9 cellular contexts compared by ENCODE assay signal in the genomic region with DNA sequence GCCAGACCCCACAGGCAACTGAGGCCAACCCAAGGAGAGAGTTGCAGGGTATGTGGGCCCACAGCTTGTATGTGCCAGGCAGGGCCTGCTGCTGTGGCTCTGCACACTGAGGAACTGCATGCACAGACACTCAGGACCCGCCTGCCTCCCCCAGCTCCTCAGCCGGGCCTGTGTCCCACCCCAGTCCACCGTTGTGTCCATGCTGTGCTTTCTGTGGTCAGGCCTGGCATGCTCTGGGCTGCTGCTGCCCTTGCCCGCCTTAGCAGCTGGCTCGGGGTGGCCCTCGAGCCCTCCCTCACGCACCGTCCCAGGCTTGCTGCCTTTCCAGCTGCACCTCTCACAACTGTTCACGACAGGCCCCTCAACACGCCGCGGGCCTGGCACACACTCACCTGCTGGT. TPM values are rescaled to one million over a fixed set of nuclear protein-coding genes. Genes with fewer than 3 reads are reported as not detected.
DNase-seq lines count a peak whose midpoint lies in the region; ATAC-seq, FAIRE-seq and TF ChIP-seq lines count a peak whose summit lies in the region.
"Had no signal": no experiment of that assay in that cellular context is flagged by ENCODE, and none has a peak within 500 bp of the region (broad histone marks: within the 10 kb centered on the region; RNA-seq: fewer than 3 reads in every experiment).

No MANE protein-coding gene starts in this region.

- TF ChIP-seq POLR2A in gastroesophageal sphincter (IDR thresholded peaks at IDR 0.05) (no peak), spleen (IDR thresholded peaks at IDR 0.05) (no peak)

- peak overlapping the region; percentile 98 to 99 for H3K27ac Mint-ChIP-seq in T-cell

- H3K27me3 ChIP-seq in H7 (ENCODE audit: control insufficient read depth, insufficient read depth, low read length) (no peaks in the 10 kb centered on the region; the same call in 1 of the 2 replicates), gastroesophageal sphincter (no peaks in the 10 kb centered on the region), spleen (replicated peaks in 1 of 7) (no peaks in the 10 kb centered on the region), small intestine (ENCODE audit: control insufficient read depth in 2 of 2, insufficient read depth in 2 of 2, low read length in 2 of 2) (no peaks in the 10 kb centered on the region)

- H3K4me3 Mint-ChIP-seq in T-cell: peak overlapping the region; percentile 22 to 96 (median 78)

- H3K27me3 Mint-ChIP-seq in T-cell: no peaks in the 10 kb centered on the region

- FAIRE-seq in small intestine (lab: Jason Lieb, UNC): no peak

- H3K27ac ChIP-seq in gastroesophageal sphincter: peak overlapping the region; percentile 73 to 99 (median 89)
- H3K27ac ChIP-seq in spleen: peak overlapping the region; percentile 84 to 97 (median 94)
- peak overlapping the region in 1 of 2 donors; percentile 51 for H3K27ac ChIP-seq in small intestine (ENCODE audit: low read depth in 1 of 2, low read length in 1 of 2)

- WGBS in gastroesophageal sphincter (ENCODE audit: low coverage in 1 of 2), 2 donors: 81% methylated on average over 6 of the region's 12 CpGs; no CpG with 5 or more reads in 1 of the 2 donors
- WGBS in spleen, 5 donors: 88 to 96% (median 89%) methylated on average over 5 to 12 of the region's 12 CpGs
- 92 to 97% (median 93%) methylated on average over 12 of the region's 12 CpGs for WGBS in small intestine, 3 donors

- TF ChIP-seq CTCF in gastroesophageal sphincter (IDR thresholded peaks at IDR 0.05) (no peak), spleen (IDR thresholded peaks at IDR 0.05 in 8 of 11, conservative IDR thresholded peaks at IDR 0.05 in 3 of 11) (no peak)

- CTCF ChIA-PET in T-cell (lab: Charles Lee): interaction anchor here (0.7 to 1.4 kb wide), 3 partner anchors 12 to 132 kb away, joined by 3 to 5 read pairs (median 4); no protein-coding TSS in a partner anchor

- no peak overlapping the region for H3K4me3 ChIP-seq in H7 (ENCODE audit: insufficient read depth, low read depth, low read length)
- H3K4me3 ChIP-seq in gastroesophageal sphincter: no peak overlapping the region
- H3K4me3 ChIP-seq in spleen: peak overlapping the region in 1 of 8 donors; percentile 12
- no peak overlapping the region for H3K4me3 ChIP-seq in small intestine (ENCODE audit: low read depth in 1 of 2, low read length in 2 of 2)

- no peaks in the 10 kb centered on the region for H3K9me3 Mint-ChIP-seq in T-cell

- intact Hi-C loops in spleen (cut with DNase I; ENCODE audit: low total_unique reads): no loop called here

- H3K9me3 ChIP-seq in gastroesophageal sphincter: no peaks in the 10 kb centered on the region
- no peaks in the 10 kb centered on the region for H3K9me3 ChIP-seq in spleen
- H3K9me3 ChIP-seq in small intestine (ENCODE audit: control insufficient read depth, low read depth): no peaks in the 10 kb centered on the region

- POLR2A ChIA-PET in T-cell (lab: Charles Lee): interaction anchor here in 1 of 2 donors (0.7 kb wide), 1 partner anchor 31 kb away, joined by 8 read pairs; no protein-coding TSS in a partner anchor

- peaks cover 83 to 93% (median 89%) of the 10 kb centered on the region in 3 donors for H3K4me1 Mint-ChIP-seq in T-cell

- TF ChIP-seq EP300 in gastroesophageal sphincter (IDR thresholded peaks at IDR 0.05): no peak

- H3K4me1 ChIP-seq in gastroesophageal sphincter (peaks cover 2 to 89% (median 64%) of the 10 kb centered on the region in 3 donors), spleen (peaks cover 73 to 98% (median 92%) of the 10 kb centered on the region in 6 donors), small intestine (ENCODE audit: control insufficient read depth in 2 of 2, insufficient read depth in 1 of 2, low read depth in 1 of 2, low read length in 1 of 2) (no peaks in the 10 kb centered on the region)

- DNase-seq in H7: peak; percentile 18
- no peak for DNase-seq in T-cell
- DNase-seq in spleen: peak; percentile 83
- no peak for DNase-seq in small intestine
- no peak for DNase-seq in effector CD4-positive, alpha-beta T cell
- DNase-seq in NCI-H2196 treated with DMSO at 0.1 percent for 48 hours (lab: John Stamatoyannopoulos, UW; ENCODE audit: unreplicated experiment): no peak
- DNase-seq: mammary epithelial cell, MV-4-11 had no signal

- peaks cover 13% of the 10 kb centered on the region for H3K36me3 Mint-ChIP-seq in T-cell

- ATAC-seq in T-cell (replicated peaks in 1 of 4) (no peak), gastroesophageal sphincter (no peak)

- no peaks in the 10 kb centered on the region for H3K36me3 ChIP-seq in H7 (replicated peaks; ENCODE audit: control insufficient read depth, insufficient read depth, low read length)
- no peaks in the 10 kb centered on the region for H3K36me3 ChIP-seq in gastroesophageal sphincter
- peaks cover 0 to 12% (median 6%) of the 10 kb centered on the region in 6 donors for H3K36me3 ChIP-seq in spleen
- no peaks in the 10 kb centered on the region for H3K36me3 ChIP-seq in small intestine (ENCODE audit: control insufficient read depth in 2 of 2, insufficient read depth in 2 of 2, low read length in 2 of 2)

RNA-seq across cellular contexts. Expression of gene GYPC, which starts 4.1 kb away (rescaled TPM):
- total RNA-seq in H7 (2014; rRNA removed; shearing (Covaris generic)): 68.5 and 92.9 TPM in 2 replicates
- total RNA-seq in T-cell (100 to 1,000 TPM; 109 to 137 (median 116) TPM), gastroesophageal sphincter (100 to 1,000 TPM in 2 of 4 donors, 10 to 100 TPM in 2; 93.4 to 151 (median 108) TPM), spleen (100 to 1,000 TPM in 5 of 7 donors, 10 to 100 TPM in 2; 86.6 to 193 (median 138) TPM)
- polyA plus RNA-seq in spleen (100 to 1,000 TPM; 187 to 202 (median 201) TPM), small intestine (10 to 100 TPM in 2 of 3 donors, 1 to 10 TPM in 1; 4.5 to 50.5 (median 43.9) TPM)

Comparison
In these comparisons a context has a peak if more than half of its experiments do, and no peak if none do; other contexts are left out.
1. DNase-seq: peak in H7 (single experiment) and spleen (single experiment); none in T-cell (0 of 34), small intestine (single experiment), effector CD4-positive, alpha-beta T cell (single experiment) and NCI-H2196 treated with DMSO at 0.1 percent for 48 hours (single experiment).